ENCODE assay signal across 1 cellular context in the genomic region with DNA sequence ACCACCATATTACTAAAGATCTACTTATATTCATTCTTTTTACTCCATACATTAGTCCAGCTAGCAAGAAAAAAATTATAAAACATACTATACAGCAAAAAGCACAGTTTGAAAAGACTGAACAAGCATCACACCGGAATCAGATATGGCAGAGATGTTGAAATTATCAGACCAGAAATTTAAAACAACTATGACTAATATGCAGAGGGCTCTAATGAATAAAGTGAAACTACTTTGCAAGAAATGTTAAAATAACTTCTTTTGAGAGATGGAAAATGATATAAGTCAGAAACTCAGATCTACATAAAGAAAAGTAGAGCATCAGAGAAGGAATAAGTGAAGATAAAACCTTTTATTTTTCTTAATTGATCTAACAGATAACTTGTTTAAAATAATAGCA.
TF ChIP-seq lines count a peak whose summit lies in the region.

No MANE protein-coding gene starts in this region.

TF ChIP-seq in GM12878, 131 proteins besides CTCF, POLR2A, EP300 and RAD21 (continued from another document):
- TF ChIP-seq, protein P1, sequence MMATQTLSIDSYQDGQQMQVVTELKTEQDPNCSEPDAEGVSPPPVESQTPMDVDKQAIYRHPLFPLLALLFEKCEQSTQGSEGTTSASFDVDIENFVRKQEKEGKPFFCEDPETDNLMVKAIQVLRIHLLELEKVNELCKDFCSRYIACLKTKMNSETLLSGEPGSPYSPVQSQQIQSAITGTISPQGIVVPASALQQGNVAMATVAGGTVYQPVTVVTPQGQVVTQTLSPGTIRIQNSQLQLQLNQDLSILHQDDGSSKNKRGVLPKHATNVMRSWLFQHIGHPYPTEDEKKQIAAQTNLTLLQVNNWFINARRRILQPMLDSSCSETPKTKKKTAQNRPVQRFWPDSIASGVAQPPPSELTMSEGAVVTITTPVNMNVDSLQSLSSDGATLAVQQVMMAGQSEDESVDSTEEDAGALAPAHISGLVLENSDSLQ (IDR thresholded peaks at IDR 0.05), result no peak
- TF ChIP-seq, protein P2, sequence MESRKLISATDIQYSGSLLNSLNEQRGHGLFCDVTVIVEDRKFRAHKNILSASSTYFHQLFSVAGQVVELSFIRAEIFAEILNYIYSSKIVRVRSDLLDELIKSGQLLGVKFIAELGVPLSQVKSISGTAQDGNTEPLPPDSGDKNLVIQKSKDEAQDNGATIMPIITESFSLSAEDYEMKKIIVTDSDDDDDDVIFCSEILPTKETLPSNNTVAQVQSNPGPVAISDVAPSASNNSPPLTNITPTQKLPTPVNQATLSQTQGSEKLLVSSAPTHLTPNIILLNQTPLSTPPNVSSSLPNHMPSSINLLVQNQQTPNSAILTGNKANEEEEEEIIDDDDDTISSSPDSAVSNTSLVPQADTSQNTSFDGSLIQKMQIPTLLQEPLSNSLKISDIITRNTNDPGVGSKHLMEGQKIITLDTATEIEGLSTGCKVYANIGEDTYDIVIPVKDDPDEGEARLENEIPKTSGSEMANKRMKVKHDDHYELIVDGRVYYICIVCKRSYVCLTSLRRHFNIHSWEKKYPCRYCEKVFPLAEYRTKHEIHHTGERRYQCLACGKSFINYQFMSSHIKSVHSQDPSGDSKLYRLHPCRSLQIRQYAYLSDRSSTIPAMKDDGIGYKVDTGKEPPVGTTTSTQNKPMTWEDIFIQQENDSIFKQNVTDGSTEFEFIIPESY (IDR thresholded peaks at IDR 0.05), result no peak
- TF ChIP-seq ETV6 (conservative IDR thresholded peaks at IDR 0.05 in 1 of 2, IDR thresholded peaks at IDR 0.05 in 1 of 2; ENCODE audit: borderline replicate concordance in 1 of 2, low read depth in 1 of 2) (no peak), SUPT20H (IDR thresholded peaks at IDR 0.05; ENCODE audit: borderline replicate concordance, control insufficient read depth, low read depth, low read length) (no peak), CREB1 (IDR thresholded peaks at IDR 0.05; ENCODE audit: low read depth) (no peak), ZBED1 (IDR thresholded peaks at IDR 0.05; ENCODE audit: borderline replicate concordance) (no peak), MEF2A (IDR thresholded peaks at IDR 0.05; ENCODE audit: insufficient read depth, low read depth, low read length) (peak; percentile 73; the same call in 1 of the 2 replicates), EGR1 (IDR thresholded peaks at IDR 0.05; ENCODE audit: borderline replicate concordance in 1 of 2, low read depth in 2 of 2, low read length in 2 of 2) (no peak), TAF1 (IDR thresholded peaks at IDR 0.05; ENCODE audit: borderline replicate concordance, low read depth, low read length) (no peak), POLR2AphosphoS5 (IDR thresholded peaks at IDR 0.05; ENCODE audit: low read length) (no peak), HCFC1 (IDR thresholded peaks at IDR 0.05; ENCODE audit: low read length) (no peak), ESRRA (IDR thresholded peaks at IDR 0.05; ENCODE audit: low read length) (no peak), PAX8 (IDR thresholded peaks at IDR 0.05) (no peak), ATF7 (IDR thresholded peaks at IDR 0.05; ENCODE audit: low read depth) (no peak), GABPA (IDR thresholded peaks at IDR 0.05; ENCODE audit: low read depth) (0 out of 2 replicates have a peak, but pooled peaks have one; percentile 8), TCF7 (IDR thresholded peaks at IDR 0.05; ENCODE audit: borderline replicate concordance) (no peak), JUNB (IDR thresholded peaks at IDR 0.05) (peak; percentile 86)
- TF ChIP-seq, protein P3, sequence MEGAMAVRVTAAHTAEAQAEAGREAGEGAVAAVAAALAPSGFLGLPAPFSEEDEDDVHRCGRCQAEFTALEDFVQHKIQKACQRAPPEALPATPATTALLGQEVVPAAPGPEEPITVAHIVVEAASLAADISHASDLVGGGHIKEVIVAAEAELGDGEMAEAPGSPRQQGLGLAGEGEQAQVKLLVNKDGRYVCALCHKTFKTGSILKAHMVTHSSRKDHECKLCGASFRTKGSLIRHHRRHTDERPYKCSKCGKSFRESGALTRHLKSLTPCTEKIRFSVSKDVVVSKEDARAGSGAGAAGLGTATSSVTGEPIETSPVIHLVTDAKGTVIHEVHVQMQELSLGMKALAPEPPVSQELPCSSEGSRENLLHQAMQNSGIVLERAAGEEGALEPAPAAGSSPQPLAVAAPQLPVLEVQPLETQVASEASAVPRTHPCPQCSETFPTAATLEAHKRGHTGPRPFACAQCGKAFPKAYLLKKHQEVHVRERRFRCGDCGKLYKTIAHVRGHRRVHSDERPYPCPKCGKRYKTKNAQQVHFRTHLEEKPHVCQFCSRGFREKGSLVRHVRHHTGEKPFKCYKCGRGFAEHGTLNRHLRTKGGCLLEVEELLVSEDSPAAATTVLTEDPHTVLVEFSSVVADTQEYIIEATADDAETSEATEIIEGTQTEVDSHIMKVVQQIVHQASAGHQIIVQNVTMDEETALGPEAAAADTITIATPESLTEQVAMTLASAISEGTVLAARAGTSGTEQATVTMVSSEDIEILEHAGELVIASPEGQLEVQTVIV (IDR thresholded peaks at IDR 0.05; ENCODE audit: borderline replicate concordance, partially characterized antibody), result no peak
- TF ChIP-seq, protein P4, sequence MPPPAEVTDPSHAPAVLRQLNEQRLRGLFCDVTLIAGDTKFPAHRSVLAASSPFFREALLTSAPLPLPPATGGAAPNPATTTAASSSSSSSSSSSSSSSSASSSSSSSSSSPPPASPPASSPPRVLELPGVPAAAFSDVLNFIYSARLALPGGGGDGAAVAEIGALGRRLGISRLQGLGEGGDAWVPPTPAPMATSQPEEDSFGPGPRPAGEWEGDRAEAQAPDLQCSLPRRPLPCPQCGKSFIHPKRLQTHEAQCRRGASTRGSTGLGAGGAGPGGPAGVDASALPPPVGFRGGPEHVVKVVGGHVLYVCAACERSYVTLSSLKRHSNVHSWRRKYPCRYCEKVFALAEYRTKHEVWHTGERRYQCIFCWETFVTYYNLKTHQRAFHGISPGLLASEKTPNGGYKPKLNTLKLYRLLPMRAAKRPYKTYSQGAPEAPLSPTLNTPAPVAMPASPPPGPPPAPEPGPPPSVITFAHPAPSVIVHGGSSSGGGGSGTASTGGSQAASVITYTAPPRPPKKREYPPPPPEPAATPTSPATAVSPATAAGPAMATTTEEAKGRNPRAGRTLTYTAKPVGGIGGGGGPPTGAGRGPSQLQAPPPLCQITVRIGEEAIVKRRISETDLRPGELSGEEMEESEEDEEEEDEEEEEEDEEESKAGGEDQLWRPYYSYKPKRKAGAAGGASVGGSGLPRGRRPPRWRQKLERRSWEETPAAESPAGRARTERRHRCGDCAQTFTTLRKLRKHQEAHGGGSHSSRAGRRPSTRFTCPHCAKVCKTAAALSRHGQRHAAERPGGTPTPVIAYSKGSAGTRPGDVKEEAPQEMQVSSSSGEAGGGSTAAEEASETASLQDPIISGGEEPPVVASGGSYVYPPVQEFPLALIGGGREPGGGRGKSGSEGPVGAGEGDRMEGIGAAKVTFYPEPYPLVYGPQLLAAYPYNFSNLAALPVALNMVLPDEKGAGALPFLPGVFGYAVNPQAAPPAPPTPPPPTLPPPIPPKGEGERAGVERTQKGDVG (CRISPR knock-in tag; IDR thresholded peaks at IDR 0.05), result no peak
- TF ChIP-seq, protein P5, sequence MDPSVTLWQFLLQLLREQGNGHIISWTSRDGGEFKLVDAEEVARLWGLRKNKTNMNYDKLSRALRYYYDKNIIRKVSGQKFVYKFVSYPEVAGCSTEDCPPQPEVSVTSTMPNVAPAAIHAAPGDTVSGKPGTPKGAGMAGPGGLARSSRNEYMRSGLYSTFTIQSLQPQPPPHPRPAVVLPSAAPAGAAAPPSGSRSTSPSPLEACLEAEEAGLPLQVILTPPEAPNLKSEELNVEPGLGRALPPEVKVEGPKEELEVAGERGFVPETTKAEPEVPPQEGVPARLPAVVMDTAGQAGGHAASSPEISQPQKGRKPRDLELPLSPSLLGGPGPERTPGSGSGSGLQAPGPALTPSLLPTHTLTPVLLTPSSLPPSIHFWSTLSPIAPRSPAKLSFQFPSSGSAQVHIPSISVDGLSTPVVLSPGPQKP (IDR thresholded peaks at IDR 0.05; ENCODE audit: low read depth, low read length), result no peak
- TF ChIP-seq, protein P6, sequence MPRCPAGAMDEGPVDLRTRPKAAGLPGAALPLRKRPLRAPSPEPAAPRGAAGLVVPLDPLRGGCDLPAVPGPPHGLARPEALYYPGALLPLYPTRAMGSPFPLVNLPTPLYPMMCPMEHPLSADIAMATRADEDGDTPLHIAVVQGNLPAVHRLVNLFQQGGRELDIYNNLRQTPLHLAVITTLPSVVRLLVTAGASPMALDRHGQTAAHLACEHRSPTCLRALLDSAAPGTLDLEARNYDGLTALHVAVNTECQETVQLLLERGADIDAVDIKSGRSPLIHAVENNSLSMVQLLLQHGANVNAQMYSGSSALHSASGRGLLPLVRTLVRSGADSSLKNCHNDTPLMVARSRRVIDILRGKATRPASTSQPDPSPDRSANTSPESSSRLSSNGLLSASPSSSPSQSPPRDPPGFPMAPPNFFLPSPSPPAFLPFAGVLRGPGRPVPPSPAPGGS (IDR thresholded peaks at IDR 0.05; ENCODE audit: borderline replicate concordance, insufficient read depth, low read depth, low read length, poor library complexity, severe bottlenecking), result no peak
